18 cellular contexts compared by ENCODE assay signal in genomic region chr20:33829636-33830035, GRCh38. TPM values are rescaled to one million over a fixed set of nuclear protein-coding genes. Genes with fewer than 3 reads are reported as not detected.
A peak's percentile ranks its signal among the peaks of the same experiment; 100 is the strongest.
DNase-seq lines count a peak whose midpoint lies in the region; ATAC-seq and TF ChIP-seq lines count a peak whose summit lies in the region.
"Had no signal": no experiment of that assay in that cellular context is flagged by ENCODE, and none has a peak within 500 bp of the region (broad histone marks: within the 10 kb centered on the region; RNA-seq: fewer than 3 reads in every experiment).

No MANE protein-coding gene starts in this region.

- TF ChIP-seq CTCF in cardiac muscle cell (IDR thresholded peaks at IDR 0.05; ENCODE audit: low read depth, low read length) (no peak), ascending aorta (IDR thresholded peaks at IDR 0.05) (no peak), upper lobe of right lung (IDR thresholded peaks at IDR 0.05) (no peak), Calu3 (IDR thresholded peaks at IDR 0.05; ENCODE audit: unreplicated experiment) (no peak), tibial nerve (IDR thresholded peaks at IDR 0.05) (no peak)

- no peaks in the 10 kb centered on the region for H3K27me3 Mint-ChIP-seq in naive thymus-derived CD4-positive, alpha-beta T cell
- H3K27me3 Mint-ChIP-seq in Calu3 (ENCODE audit: unreplicated experiment), result no peaks in the 10 kb centered on the region
- H3K27me3 Mint-ChIP-seq: activated naive CD8-positive, alpha-beta T cell had no signal

- peaks cover 42 to 89% (median 80%) of the 10 kb centered on the region in 7 donors for H3K4me1 Mint-ChIP-seq in naive thymus-derived CD4-positive, alpha-beta T cell
- H3K4me1 Mint-ChIP-seq in Calu3 (ENCODE audit: low read depth, unreplicated experiment), result peaks cover 86% of the 10 kb centered on the region

- peak overlapping the region; percentile 65 for H3K27ac ChIP-seq in cardiac muscle cell
- peak overlapping the region; percentile 63 to 65 for H3K27ac ChIP-seq in ascending aorta
- no peak overlapping the region for H3K27ac ChIP-seq in naive thymus-derived CD4-positive, alpha-beta T cell (ENCODE audit: low read depth, low read length)
- H3K27ac ChIP-seq in upper lobe of right lung, result peak overlapping the region; percentile 51
- H3K27ac ChIP-seq in effector memory CD4-positive, alpha-beta T cell (ENCODE audit: insufficient read depth, low read length, poor library complexity, severe bottlenecking), result no peak overlapping the region
- peak overlapping the region in 1 of 4 donors; percentile 50 for H3K27ac ChIP-seq in tibial nerve
- H3K27ac ChIP-seq: GM23248, SJSA1 had no signal

- intact Hi-C loops in left cardiac atrium (cut with DNase I) (no loop called here), ascending aorta (cut with DNase I) (no loop called here), upper lobe of right lung (cut with DNase I) (no loop called here), Calu3 (cut with micrococcal nuclease; ENCODE audit: unreplicated experiment) (no loop called here)
- intact Hi-C loops in naive thymus-derived CD4-positive, alpha-beta T cell (cut with micrococcal nuclease), result no loop called here

- H3K36me3 ChIP-seq in cardiac muscle cell (no peaks in the 10 kb centered on the region), ascending aorta (no peaks in the 10 kb centered on the region), upper lobe of right lung (no peaks in the 10 kb centered on the region), tibial nerve (no peaks in the 10 kb centered on the region)
- peaks cover 0 to 22% (median 0%) of the 10 kb centered on the region in 3 experiments for H3K36me3 ChIP-seq in naive thymus-derived CD4-positive, alpha-beta T cell (ENCODE audit: control insufficient read depth in 2 of 3, insufficient read depth in 3 of 3, low read length in 3 of 3)
- H3K36me3 ChIP-seq in effector memory CD4-positive, alpha-beta T cell (ENCODE audit: control insufficient read depth, insufficient read depth, low read length), result peaks cover 3% of the 10 kb centered on the region

- H3K27ac Mint-ChIP-seq in naive thymus-derived CD4-positive, alpha-beta T cell, result peak overlapping the region in 6 of 9 donors; percentile 0 to 78 (median 38)
- H3K27ac Mint-ChIP-seq in Calu3 (ENCODE audit: unreplicated experiment), result no peak overlapping the region

- no peaks in the 10 kb centered on the region for H3K9me3 Mint-ChIP-seq in naive thymus-derived CD4-positive, alpha-beta T cell
- H3K9me3 Mint-ChIP-seq in Calu3 (ENCODE audit: low read depth, unreplicated experiment), result no peaks in the 10 kb centered on the region

- H3K4me3 Mint-ChIP-seq in naive thymus-derived CD4-positive, alpha-beta T cell, result no peak overlapping the region
- no peak overlapping the region for H3K4me3 Mint-ChIP-seq in Calu3 (ENCODE audit: low read depth, unreplicated experiment)
- H3K4me3 Mint-ChIP-seq: activated naive CD8-positive, alpha-beta T cell had no signal

- peaks cover 57% of the 10 kb centered on the region for H3K4me1 ChIP-seq in cardiac muscle cell (ENCODE audit: low read depth)
- peaks cover 3 to 63% of the 10 kb centered on the region in 2 donors for H3K4me1 ChIP-seq in ascending aorta
- H3K4me1 ChIP-seq in naive thymus-derived CD4-positive, alpha-beta T cell (ENCODE audit: control insufficient read depth in 2 of 2, insufficient read depth in 2 of 2, low read length in 2 of 2), result peaks cover 0 to 31% of the 10 kb centered on the region in 2 donors
- H3K4me1 ChIP-seq in upper lobe of right lung, result peaks cover 87% of the 10 kb centered on the region
- no peaks in the 10 kb centered on the region for H3K4me1 ChIP-seq in effector memory CD4-positive, alpha-beta T cell (ENCODE audit: control insufficient read depth, insufficient read depth, low read length, poor library complexity, severe bottlenecking)
- peaks cover 0 to 89% (median 51%) of the 10 kb centered on the region in 4 donors for H3K4me1 ChIP-seq in tibial nerve

- H3K27me3 ChIP-seq in cardiac muscle cell (no peaks in the 10 kb centered on the region), ascending aorta (no peaks in the 10 kb centered on the region), upper lobe of right lung (no peaks in the 10 kb centered on the region), tibial nerve (no peaks in the 10 kb centered on the region)
- no peaks in the 10 kb centered on the region for H3K27me3 ChIP-seq in naive thymus-derived CD4-positive, alpha-beta T cell (ENCODE audit: control insufficient read depth in 2 of 2, insufficient read depth in 2 of 2, low read length in 2 of 2)
- H3K27me3 ChIP-seq in effector memory CD4-positive, alpha-beta T cell (replicated peaks; ENCODE audit: control insufficient read depth, insufficient read depth, low read length, poor library complexity, severe bottlenecking), result no peaks in the 10 kb centered on the region
- H3K27me3 ChIP-seq: SJSA1 had no signal

- DNase-seq in cardiac muscle cell (ENCODE audit: low read depth in 1 of 2, low spot score in 1 of 2) (no peak), left cardiac atrium (no peak), ascending aorta (ENCODE audit: low spot score in 2 of 2) (no peak), upper lobe of right lung (no peak), Calu3 (no peak), tibial nerve (ENCODE audit: low spot score in 2 of 2) (no peak)
- DNase-seq in naive thymus-derived CD4-positive, alpha-beta T cell, result no peak
- no peak for DNase-seq in effector memory CD4-positive, alpha-beta T cell
- DNase-seq: ACHN; activated CD4-positive, alpha-beta T cell treated with anti-CD3 and anti-CD28 coated beads, Interleukin-2, amount 50 U/mL, for 48 hours; DMS79 treated with DMSO at 0.1 percent for 48 hours; NCI-H1417 treated with DMSO at 0.1 percent for 48 hours; posterior cingulate gyrus; stimulated activated CD4-positive, alpha-beta T cell treated with anti-CD3 and anti-CD28 coated beads, Interleukin-4, amount 100 ng/mL, for 24 hours had no signal

- WGBS in tibial nerve, 2 donors, result 76 to 83% methylated on average over 3 of the region's 3 CpGs

- TF ChIP-seq EP300 in tibial nerve (IDR thresholded peaks at IDR 0.05), result no peak

- H3K36me3 Mint-ChIP-seq in naive thymus-derived CD4-positive, alpha-beta T cell, result peaks cover 7 to 28% (median 16%) of the 10 kb centered on the region in 5 donors
- H3K36me3 Mint-ChIP-seq in Calu3 (ENCODE audit: insufficient read depth, unreplicated experiment), result peaks cover 17% of the 10 kb centered on the region

- CTCF ChIA-PET in naive thymus-derived CD4-positive, alpha-beta T cell (lab: Charles Lee), result no interaction called here
- CTCF ChIA-PET in Calu3 (lab: Charles Lee), result interaction anchor here (1.5 kb wide), 1 partner anchor 33 kb away, joined by 3 read pairs; no protein-coding TSS in a partner anchor

- no TSS peak for BruUV-seq in Calu3 (replicated peaks; lab: Mats Ljungman, UMichigan)

- H3K9me3 ChIP-seq in cardiac muscle cell (ENCODE audit: low read depth) (no peaks in the 10 kb centered on the region), ascending aorta (no peaks in the 10 kb centered on the region), upper lobe of right lung (no peaks in the 10 kb centered on the region), tibial nerve (no peaks in the 10 kb centered on the region)
- H3K9me3 ChIP-seq in naive thymus-derived CD4-positive, alpha-beta T cell (ENCODE audit: control insufficient read depth in 2 of 3, low read length in 3 of 3), result no peaks in the 10 kb centered on the region
- H3K9me3 ChIP-seq in effector memory CD4-positive, alpha-beta T cell (ENCODE audit: control insufficient read depth, low read length), result no peaks in the 10 kb centered on the region
- H3K9me3 ChIP-seq: SJSA1 had no signal

- POLR2A ChIA-PET in naive thymus-derived CD4-positive, alpha-beta T cell (lab: Charles Lee), result no interaction called here

- no peak overlapping the region for H3K4me3 ChIP-seq in cardiac muscle cell
- H3K4me3 ChIP-seq in ascending aorta, result no peak overlapping the region
- H3K4me3 ChIP-seq in naive thymus-derived CD4-positive, alpha-beta T cell (ENCODE audit: low read length), result no peak overlapping the region
- H3K4me3 ChIP-seq in upper lobe of right lung, result no peak overlapping the region
- no peak overlapping the region for H3K4me3 ChIP-seq in effector memory CD4-positive, alpha-beta T cell (ENCODE audit: insufficient read depth, low read depth, low read length, poor library complexity, severe bottlenecking)
- no peak overlapping the region for H3K4me3 ChIP-seq in tibial nerve
- H3K4me3 ChIP-seq: GM12878, GM23248, SJSA1 had no signal

- ATAC-seq in left cardiac atrium (no peak), upper lobe of right lung (no peak)
- peak; percentile 22 for ATAC-seq in naive thymus-derived CD4-positive, alpha-beta T cell
- ATAC-seq: GM12878 had no signal

- no peak for TF ChIP-seq POLR2A in tibial nerve (IDR thresholded peaks at IDR 0.05)

RNA-seq across cellular contexts. Expression of gene CHMP4B, which starts 18.5 kb away (rescaled TPM):
- total RNA-seq in cardiac muscle cell (106 and 110 TPM in 2 replicates), left cardiac atrium (10 to 100 TPM; 82.2 to 97.7 TPM), ascending aorta (42.8 TPM), upper lobe of right lung (86.6 TPM), Calu3 (2022) (234 and 245 TPM in 2 replicates), tibial nerve (10 to 100 TPM; 72.0 to 93.1 (median 78.9) TPM)
- polyA plus RNA-seq in cardiac muscle cell, result 4.6 and 6.8 TPM in 2 replicates
- 10 to 100 TPM; 47.5 to 80.8 (median 54.4) TPM for total RNA-seq in naive thymus-derived CD4-positive, alpha-beta T cell
- 1 to 10 TPM; 4.9 to 5.2 TPM for polyA plus RNA-seq in naive thymus-derived CD4-positive, alpha-beta T cell

Comparison
In these comparisons a context has a peak if more than half of its experiments do, and no peak if none do; other contexts are left out.
1. H3K27ac ChIP-seq: peak in cardiac muscle cell (single experiment), ascending aorta (2 of 2) and upper lobe of right lung (single experiment); none in naive thymus-derived CD4-positive, alpha-beta T cell (single experiment) and effector memory CD4-positive, alpha-beta T cell (single experiment).